In genomic region chr20:16533493-16533892, GRCh38 we compare ENCODE assay signal across 30 cellular contexts.
"Had no signal": no experiment of that assay in that cellular context is flagged by ENCODE, and none has a peak within 500 bp of the region (broad histone marks: within the 10 kb centered on the region; RNA-seq: fewer than 3 reads in every experiment).

No MANE protein-coding gene starts in this region.

- H3K27me3 Mint-ChIP-seq: activated CD4-positive, alpha-beta memory T cell treated with anti-CD3 and anti-CD28 coated beads for 36 hours; activated CD4-positive, alpha-beta T cell treated with anti-CD3 and anti-CD28 coated beads, Interleukin-2, amount 10 ng/mL, durations not matched to agents 7 days and 5 days; activated naive CD4-positive, alpha-beta T cell treated with anti-CD3 and anti-CD28 coated beads, Interleukin-2, amount 10 ng/mL, durations not matched to agents 7 days and 5 days; activated naive CD8-positive, alpha-beta T cell; activated naive CD8-positive, alpha-beta T cell treated with anti-CD3 and anti-CD28 coated beads, Interleukin-2, amount 50 U/mL, for 24 hours; brain had no signal

- H3K36me3 ChIP-seq: Peyer's patch, SJSA1 had no signal

- H3K27ac Mint-ChIP-seq: activated CD4-positive, alpha-beta memory T cell treated with anti-CD3 and anti-CD28 coated beads for 36 hours; activated CD4-positive, alpha-beta T cell treated with anti-CD3 and anti-CD28 coated beads, Interleukin-2, amount 10 ng/mL, durations not matched to agents 7 days and 5 days; activated naive CD4-positive, alpha-beta T cell treated with anti-CD3 and anti-CD28 coated beads, Interleukin-2, amount 10 ng/mL, durations not matched to agents 7 days and 5 days; activated naive CD8-positive, alpha-beta T cell; activated naive CD8-positive, alpha-beta T cell treated with anti-CD3 and anti-CD28 coated beads, Interleukin-2, amount 50 U/mL, for 24 hours had no signal

- H3K27ac ChIP-seq: Peyer's patch, SJSA1 had no signal

- ATAC-seq: activated naive CD8-positive, alpha-beta T cell treated with anti-CD3 and anti-CD28 coated beads, Interleukin-2, amount 50 U/mL, for 24 hours; PC-3 had no signal

- H3K4me3 Mint-ChIP-seq: activated CD4-positive, alpha-beta memory T cell treated with anti-CD3 and anti-CD28 coated beads for 36 hours; activated CD4-positive, alpha-beta T cell treated with anti-CD3 and anti-CD28 coated beads, Interleukin-2, amount 10 ng/mL, durations not matched to agents 7 days and 5 days; activated naive CD4-positive, alpha-beta T cell treated with anti-CD3 and anti-CD28 coated beads, Interleukin-2, amount 10 ng/mL, durations not matched to agents 7 days and 5 days; activated naive CD8-positive, alpha-beta T cell; activated naive CD8-positive, alpha-beta T cell treated with anti-CD3 and anti-CD28 coated beads, Interleukin-2, amount 50 U/mL, for 24 hours; brain had no signal

- H3K27me3 ChIP-seq: Peyer's patch, SJSA1 had no signal

- H3K4me3 ChIP-seq: Peyer's patch, SJSA1 had no signal

- H3K4me1 Mint-ChIP-seq: activated CD4-positive, alpha-beta T cell treated with anti-CD3 and anti-CD28 coated beads, Interleukin-2, amount 10 ng/mL, durations not matched to agents 7 days and 5 days; activated naive CD4-positive, alpha-beta T cell treated with anti-CD3 and anti-CD28 coated beads, Interleukin-2, amount 10 ng/mL, durations not matched to agents 7 days and 5 days; activated naive CD8-positive, alpha-beta T cell treated with anti-CD3 and anti-CD28 coated beads, Interleukin-2, amount 50 U/mL, for 24 hours had no signal

- DNase-seq: activated CD4-positive, alpha-beta memory T cell treated with anti-CD3 and anti-CD28 coated beads for 36 hours; activated CD4-positive, alpha-beta T cell treated with anti-CD3 and anti-CD28 coated beads, Interleukin-2, amount 10 ng/mL, durations not matched to agents 7 days and 5 days; activated CD8-positive, alpha-beta memory T cell treated with anti-CD3 and anti-CD28 coated beads, Interleukin-2, amount 50 U/mL, for 4 hours; activated effector memory CD4-positive, alpha-beta T cell treated with Interleukin-2 at 50 U/mL for 16 hours; activated naive CD4-positive, alpha-beta T cell treated with anti-CD3 and anti-CD28 coated beads, Interleukin-2, amount 10 ng/mL, durations not matched to agents 7 days and 5 days; activated naive CD8-positive, alpha-beta T cell treated with anti-CD3 and anti-CD28 coated beads, Interleukin-2, amount 50 U/mL, for 24 hours; activated T-cell treated with anti-CD3 and anti-CD28 coated beads, Interleukin-2, amount 50 U/mL, for 48 hours; anterior cingulate cortex; caudate nucleus; Karpas-422; KBM-7; NCI-H1105; NCI-H1417 treated with DMSO at 0.1 percent for 48 hours; NCI-H187 treated with DMSO at 0.1 percent for 48 hours; NCI-H2081; NCI-H2171 treated with DMSO at 0.1 percent for 48 hours; NCI-H2227 treated with DMSO at 0.1 percent for 48 hours; NCI-H446; NCI-H524; PC-3; Peyer's patch; RPMI8226; SHP77 treated with DMSO at 0.1 percent for 48 hours; SW 1271; T-helper 1 cell; T1000 had no signal

- H3K36me3 Mint-ChIP-seq: activated CD4-positive, alpha-beta memory T cell treated with anti-CD3 and anti-CD28 coated beads for 36 hours; activated naive CD4-positive, alpha-beta T cell treated with anti-CD3 and anti-CD28 coated beads, Interleukin-2, amount 10 ng/mL, durations not matched to agents 7 days and 5 days; brain had no signal

- H3K9me3 ChIP-seq: Peyer's patch, SJSA1 had no signal

- FAIRE-seq: bronchial epithelial cell had no signal
